In the genomic region with DNA sequence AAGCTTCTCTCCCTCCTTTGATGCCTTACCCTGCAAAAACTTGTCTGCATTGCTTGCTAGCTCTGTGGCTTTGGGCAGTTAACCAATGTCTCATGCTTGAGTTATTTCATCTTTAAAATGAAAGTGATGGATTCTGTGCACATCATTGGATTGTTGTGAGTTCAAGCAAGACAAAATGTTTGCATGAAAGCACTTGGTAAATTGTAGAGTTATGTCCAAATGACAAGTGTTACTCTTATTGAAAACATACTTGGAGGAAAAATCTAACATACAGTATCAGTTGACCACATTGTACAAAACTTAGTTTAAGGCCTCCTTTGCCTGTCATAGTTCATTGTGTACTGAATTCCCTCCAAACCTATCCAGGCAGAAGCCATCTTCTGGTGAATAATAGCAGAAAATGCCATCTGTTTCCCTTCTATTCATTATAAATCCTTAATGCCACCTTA, we compare ENCODE assay signal across 8 cellular contexts. TPM values are rescaled to one million over a fixed set of nuclear protein-coding genes. Genes with fewer than 3 reads are reported as not detected.
DNase-seq lines count a peak whose midpoint lies in the region; ATAC-seq, FAIRE-seq and TF ChIP-seq lines count a peak whose summit lies in the region.
"Had no signal": no experiment of that assay in that cellular context is flagged by ENCODE, and none has a peak within 500 bp of the region (broad histone marks: within the 10 kb centered on the region; RNA-seq: fewer than 3 reads in every experiment).

No MANE protein-coding gene starts in this region.

- no peak for TF ChIP-seq RAD21 in GM12878 (IDR thresholded peaks at IDR 0.05; ENCODE audit: insufficient read depth, low read depth, low read length)

- POLR2A ChIA-PET in GM12878 (lab: Charles Lee): interaction anchor here (1.0 to 1.9 kb wide), 2 partner anchors 16 to 21 kb away, joined by 3 to 8 read pairs; no protein-coding TSS in a partner anchor

- peaks cover 65% of the 10 kb centered on the region for H3K79me2 ChIP-seq in Loucy (ENCODE audit: insufficient read depth, low read length)
- peaks cover 1% of the 10 kb centered on the region; the same call in 1 of the 2 replicates for H3K79me2 ChIP-seq in GM12878 (ENCODE audit: control insufficient read depth, insufficient read depth, low read length)

- peak; percentile 84 for DNase-seq in G401 (ENCODE audit: low spot score)
- DNase-seq in GM12878 (ENCODE audit: low read depth, low spot score): peak; percentile 36
- DNase-seq in non-pigmented ciliary epithelial cell (ENCODE audit: low read depth): peak; percentile 20
- no peak for DNase-seq in esophagus muscularis mucosa (ENCODE audit: extremely low spot score)
- DNase-seq in NOMO-1 treated with DMSO at 0.1 percent for 48 hours (lab: John Stamatoyannopoulos, UW; ENCODE audit: unreplicated experiment): no peak
- DNase-seq: NCI-H1417 treated with DMSO at 0.1 percent for 48 hours had no signal

- CTCF ChIA-PET in GM12878 (lab: Yijun Ruan, JAX): interaction anchor here (0.9 to 12.3 kb wide), 10 partner anchors 11 to 286 kb away, joined by 3 to 304 read pairs (median 5); no protein-coding TSS in a partner anchor

- peaks cover 27% of the 10 kb centered on the region for H3K4me1 ChIP-seq in Loucy (ENCODE audit: insufficient read depth, low read length, poor library complexity, severe bottlenecking)
- peaks cover 22% of the 10 kb centered on the region for H3K4me1 ChIP-seq in GM12878 (ENCODE audit: control insufficient read depth, insufficient read depth, low read length)
- peaks cover 0 to 26% (median 16%) of the 10 kb centered on the region in 4 donors for H3K4me1 ChIP-seq in esophagus muscularis mucosa

- peak overlapping the region; percentile 59 for H3K4me2 ChIP-seq in Loucy (ENCODE audit: low read depth, low read length, poor library complexity, severe bottlenecking)
- H3K4me2 ChIP-seq in GM12878 (ENCODE audit: control insufficient read depth, insufficient read depth): no peak overlapping the region

- H3K9ac ChIP-seq in Loucy (ENCODE audit: low read depth, low read length, poor library complexity, severe bottlenecking): peak overlapping the region; percentile 30
- H3K9ac ChIP-seq in GM12878 (ENCODE audit: control insufficient read depth, insufficient read depth, low read length): no peak overlapping the region

- no peaks in the 10 kb centered on the region for H3K27me3 ChIP-seq in Loucy (ENCODE audit: insufficient read depth, low read length, poor library complexity, severe bottlenecking)
- no peaks in the 10 kb centered on the region for H3K27me3 ChIP-seq in GM12878 (replicated peaks in 1 of 2; ENCODE audit: control insufficient read depth in 2 of 2, insufficient read depth in 2 of 2, low read length in 1 of 2)
- no peaks in the 10 kb centered on the region for H3K27me3 ChIP-seq in esophagus muscularis mucosa

- intact Hi-C loops in GM12878 (cut with micrococcal nuclease; ENCODE audit: unreplicated experiment) (loop anchor here (5.0 kb wide), 1 partner anchor 78 kb away; no protein-coding TSS in a partner anchor), esophagus muscularis mucosa (cut with DNase I) (loop anchor here (2.0 to 5.0 kb wide), 2 partner anchors 58 to 133 kb away; no protein-coding TSS in a partner anchor)

- H3K9me2 ChIP-seq in Loucy (replicated peaks; ENCODE audit: low read depth, low read length): no peaks in the 10 kb centered on the region

- BruUV-seq in GM12878 (replicated peaks; lab: Mats Ljungman, UMichigan): no TSS peak

- no peak for FAIRE-seq in GM12878 (lab: Jason Lieb, UNC)

- H3F3A ChIP-seq in Loucy (ENCODE audit: low read depth): no peaks in the 10 kb centered on the region

- H2AFZ ChIP-seq in Loucy (ENCODE audit: low read length): no peak overlapping the region
- no peak overlapping the region; the same call in 1 of the 2 replicates for H2AFZ ChIP-seq in GM12878 (ENCODE audit: control insufficient read depth, low read depth, low read length)

- RAD21 ChIA-PET in GM12878 (lab: Charles Lee; ENCODE audit: unreplicated experiment): interaction anchor here (1.0 to 10.4 kb wide), 14 partner anchors 9 to 139 kb away, joined by 3 to 83 read pairs (median 4); a partner anchor contains a TSS

- in situ Hi-C loops in G401 (cut with HindIII; ENCODE audit: low sequenced_read_pairs) (no loop called here), GM12878 (cut with MboI) (loop anchor here (5.0 kb wide), 3 partner anchors 47 to 288 kb away; no protein-coding TSS in a partner anchor)

- TF ChIP-seq EP300 in GM12878 (IDR thresholded peaks at IDR 0.05; ENCODE audit: borderline replicate concordance in 1 of 2, control insufficient read depth in 1 of 2, low read depth in 2 of 2, low read length in 2 of 2): no peak
- no peak for TF ChIP-seq EP300 in esophagus muscularis mucosa (IDR thresholded peaks at IDR 0.05)

- H3K36me3 ChIP-seq in Loucy (ENCODE audit: insufficient read depth, low read length) (peaks cover 47% of the 10 kb centered on the region), GM12878 (ENCODE audit: control insufficient read depth in 2 of 2, insufficient read depth in 2 of 2, low read length in 1 of 2) (peaks cover 0 to 4% of the 10 kb centered on the region in 2 experiments; a peak in 1 of 4 replicates), esophagus muscularis mucosa (peaks cover 0 to 22% (median 3%) of the 10 kb centered on the region in 4 donors)

- SMC1A ChIA-PET in GM12878 (lab: Charles Lee; ENCODE audit: uncharacterized antibody, unreplicated experiment): interaction anchor here (0.6 to 10.2 kb wide), 14 partner anchors 13 to 274 kb away, joined by 3 to 129 read pairs (median 4); a partner anchor contains a TSS

- H3K27ac ChIP-seq in GM12878 (ENCODE audit: control insufficient read depth, insufficient read depth): no peak overlapping the region
- H3K27ac ChIP-seq in esophagus muscularis mucosa (replicated peaks in 1 of 4): no peak overlapping the region

- ATAC-seq in GM12878 (peak; percentile 46), GM21360 (IDR thresholded peaks at IDR 0.05; ENCODE audit: unreplicated experiment) (no peak)

- H3K4me3 ChIP-seq in Loucy (ENCODE audit: low read length, poor library complexity, severe bottlenecking) (peak overlapping the region; percentile 19), GM12878 (no peak overlapping the region), esophagus muscularis mucosa (no peak overlapping the region)

- TF ChIP-seq POLR2A in GM12878 (IDR thresholded peaks at IDR 0.05; ENCODE audit: low read depth, low read length) (no peak), esophagus muscularis mucosa (IDR thresholded peaks at IDR 0.05; ENCODE audit: low read depth) (no peak)

- TF ChIP-seq CTCF in Loucy (conservative IDR thresholded peaks at IDR 0.05; ENCODE audit: low read length): 0 out of 2 replicates have a peak, but pooled peaks have one; percentile 9
- no peak for TF ChIP-seq CTCF in GM12878 (IDR thresholded peaks at IDR 0.05 in 2 of 3, conservative IDR thresholded peaks at IDR 0.05 in 1 of 3; ENCODE audit: control insufficient read depth in 2 of 3, extremely low read depth in 1 of 3, insufficient read depth in 1 of 3, low read depth in 3 of 3, low read length in 3 of 3)
- no peak for TF ChIP-seq CTCF in esophagus muscularis mucosa (IDR thresholded peaks at IDR 0.05)

- H4K20me1 ChIP-seq in Loucy (ENCODE audit: insufficient read depth, low read length, poor library complexity, severe bottlenecking) (peaks cover 9% of the 10 kb centered on the region), GM12878 (ENCODE audit: control insufficient read depth, insufficient read depth) (no peaks in the 10 kb centered on the region)

- H3K9me3 ChIP-seq in Loucy (ENCODE audit: insufficient read depth, low read depth, low read length) (no peaks in the 10 kb centered on the region), GM12878 (replicated peaks; ENCODE audit: control insufficient read depth, insufficient read depth, low read length) (no peaks in the 10 kb centered on the region), esophagus muscularis mucosa (no peaks in the 10 kb centered on the region)

TF ChIP-seq in GM12878, 131 proteins besides CTCF, POLR2A, EP300 and RAD21 (continues in another document):
- TF ChIP-seq, protein P1, sequence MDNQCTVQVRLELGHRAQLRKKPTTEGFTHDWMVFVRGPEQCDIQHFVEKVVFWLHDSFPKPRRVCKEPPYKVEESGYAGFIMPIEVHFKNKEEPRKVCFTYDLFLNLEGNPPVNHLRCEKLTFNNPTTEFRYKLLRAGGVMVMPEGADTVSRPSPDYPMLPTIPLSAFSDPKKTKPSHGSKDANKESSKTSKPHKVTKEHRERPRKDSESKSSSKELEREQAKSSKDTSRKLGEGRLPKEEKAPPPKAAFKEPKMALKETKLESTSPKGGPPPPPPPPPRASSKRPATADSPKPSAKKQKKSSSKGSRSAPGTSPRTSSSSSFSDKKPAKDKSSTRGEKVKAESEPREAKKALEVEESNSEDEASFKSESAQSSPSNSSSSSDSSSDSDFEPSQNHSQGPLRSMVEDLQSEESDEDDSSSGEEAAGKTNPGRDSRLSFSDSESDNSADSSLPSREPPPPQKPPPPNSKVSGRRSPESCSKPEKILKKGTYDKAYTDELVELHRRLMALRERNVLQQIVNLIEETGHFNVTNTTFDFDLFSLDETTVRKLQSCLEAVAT (IDR thresholded peaks at IDR 0.05): no peak
- peak; percentile 81 for TF ChIP-seq RUNX3 (IDR thresholded peaks at IDR 0.05; ENCODE audit: low read length)
- TF ChIP-seq CBFB (IDR thresholded peaks at IDR 0.05; ENCODE audit: low read depth): no peak

RNA-seq across cellular contexts. Expression of a gene that starts 30.0 kb away (rescaled TPM):
- 16.2 and 16.9 TPM in 2 replicates for total RNA-seq in G401 (2014; rRNA removed; shearing (Covaris generic))
- total RNA-seq in GM12878 (2013; cell fraction: nucleolus; rRNA removed): 42.4 and 49.4 TPM in 2 replicates
- total RNA-seq in GM12878 (2014; rRNA removed) (16.9 and 21.1 TPM in 2 replicates), GM12878 (2014; rRNA removed; fragmentation: Illumina TruSeq; extraction: Trizol) (19.6 and 20.8 TPM in 2 replicates), GM12878 (2021) (26.6 and 27.2 TPM in 2 replicates), esophagus muscularis mucosa (10 to 100 TPM; 33.7 to 63.1 (median 48.1) TPM)
- 4.6 TPM for polyA plus RNA-seq in GM12878 (2011; ENCODE audit: low read depth)
- polyA plus RNA-seq in GM12878 (2011; rRNA removed) (16.6 and 23.8 TPM in 2 replicates), GM12878 (2014; fragmentation: Illumina TruSeq; extraction: Trizol) (13.6 and 17.5 TPM in 2 replicates), GM12878 (2014; fragmentation: Nextera tagmentation; extraction: Ambion mirVana) (10 to 100 TPM in 1 of 2 experiments, 1 to 10 TPM in 1; 5.7 to 19.6 TPM), GM12878 (2014; rRNA removed) (8.5 and 10.9 TPM in 2 replicates), GM12878 (2016; fragmentation: Nextera tagmentation; extraction: Ambion mirVana) (10 to 100 TPM in 1 of 2 experiments, 1 to 10 TPM in 1; 2.9 to 16.6 TPM)
- 13.3 and 15.2 TPM in 2 replicates for polyA plus RNA-seq in GM12878 (2011; cell fraction: cytosol; rRNA removed)
- polyA plus RNA-seq in GM12878 (2011; cell fraction: nucleus; rRNA removed): 6.9 and 7.3 TPM in 2 replicates
- 4.8 and 5.8 TPM in 2 replicates for polyA plus RNA-seq in GM12878 (2012)
- polyA minus RNA-seq in GM12878 (2011; rRNA and poly(A)+ RNA removed): 57.4 and 63.6 TPM in 2 replicates
- 19.1 and 24.2 TPM in 2 replicates for polyA minus RNA-seq in GM12878 (2011; cell fraction: cytosol; rRNA and poly(A)+ RNA removed)
- polyA minus RNA-seq in GM12878 (2011; cell fraction: nucleus; rRNA and poly(A)+ RNA removed): 10.2 and 14.4 TPM in 2 replicates

Comparison
In these comparisons a context has a peak if more than half of its experiments do, and no peak if none do; other contexts are left out.
1. DNase-seq: peak in G401 (single experiment), GM12878 (single experiment) and non-pigmented ciliary epithelial cell (single experiment); none in esophagus muscularis mucosa (single experiment) and NOMO-1 treated with DMSO at 0.1 percent for 48 hours (single experiment).